In the genomic region with DNA sequence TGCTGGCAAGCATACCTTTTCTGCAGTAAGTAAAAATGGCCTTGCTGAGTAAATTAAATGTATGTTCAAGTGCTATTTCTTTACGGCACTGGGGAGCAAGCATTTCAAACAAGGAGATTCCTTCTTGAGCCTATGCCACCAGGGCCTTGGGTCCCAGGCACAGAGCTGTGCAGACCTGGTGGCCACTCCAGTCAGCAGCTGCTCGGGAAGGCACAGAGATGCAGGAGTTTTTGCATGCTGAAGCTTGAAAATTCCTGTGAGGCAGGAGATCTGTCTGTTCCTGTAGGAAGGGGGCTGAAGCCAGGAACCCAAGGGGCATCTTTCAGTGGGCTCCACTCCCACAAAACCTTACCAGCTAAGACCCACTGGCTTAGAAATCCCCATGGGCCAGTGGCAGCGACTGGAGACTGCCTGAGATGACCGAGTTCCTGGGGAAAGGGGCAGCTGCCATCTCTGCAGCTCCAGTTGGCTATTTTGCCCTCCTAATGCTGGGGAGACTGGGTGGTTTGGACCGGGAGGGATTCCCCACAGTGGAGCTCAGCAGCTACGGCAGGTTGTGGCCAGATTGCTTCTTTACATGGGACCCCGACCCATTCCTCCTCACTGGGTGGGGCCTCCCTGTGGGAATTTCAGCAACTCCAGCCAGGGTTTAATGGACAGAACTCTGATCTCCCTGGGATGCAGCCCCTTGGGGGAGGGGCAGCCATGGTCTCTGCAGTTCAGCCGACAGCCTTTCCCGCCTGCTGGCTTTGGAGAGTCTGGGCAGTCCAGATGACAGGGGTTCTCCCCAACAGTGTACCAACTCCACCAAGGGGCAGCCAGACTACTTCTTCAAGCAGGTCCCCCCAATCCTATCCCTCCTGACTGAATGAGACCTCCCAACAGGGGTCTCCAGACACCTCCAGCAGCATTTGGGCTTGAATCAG, we compare ENCODE assay signal across 19 cellular contexts.
"Had no signal": no experiment of that assay in that cellular context is flagged by ENCODE, and none has a peak within 500 bp of the region (broad histone marks: within the 10 kb centered on the region; RNA-seq: fewer than 3 reads in every experiment).

No MANE protein-coding gene starts in this region.

- H3K4me3 Mint-ChIP-seq: activated naive CD4-positive, alpha-beta T cell treated with anti-CD3 and anti-CD28 coated beads for 36 hours; activated T-cell treated with anti-CD3 and anti-CD28 coated beads, Interleukin-2, amount 50 U/mL, for 4 hours; brain; central memory CD8-positive, alpha-beta T cell; naive B cell had no signal

- ATAC-seq: activated T-cell treated with anti-CD3 and anti-CD28 coated beads, Interleukin-2, amount 50 U/mL, for 4 hours; mucosa of descending colon; sciatic nerve had no signal

- H3K4me1 ChIP-seq: colonic mucosa, left ventricle myocardium inferior, upper lobe of left lung had no signal

- H3K27ac Mint-ChIP-seq: activated naive CD4-positive, alpha-beta T cell treated with anti-CD3 and anti-CD28 coated beads for 36 hours; brain; naive B cell had no signal

- H3K27ac ChIP-seq: colonic mucosa, left ventricle myocardium inferior, ovary, stomach, upper lobe of left lung had no signal

- H3K36me3 ChIP-seq: colonic mucosa, left ventricle myocardium inferior, ovary, stomach, upper lobe of left lung had no signal

- H3K36me3 Mint-ChIP-seq: brain, naive B cell had no signal

- DNase-seq: activated CD4-positive, alpha-beta T cell treated with anti-CD3 and anti-CD28 coated beads, Interleukin-2, amount 50 U/mL, for 1 hour; activated CD4-positive, CD25-positive, alpha-beta regulatory T cell treated with anti-CD3 and anti-CD28 coated beads, Interleukin-2, amount 50 U/mL, for 72 hours; activated CD8-positive, alpha-beta memory T cell treated with anti-CD3 and anti-CD28 coated beads, Interleukin-2, amount 50 U/mL, for 4 hours; activated naive CD4-positive, alpha-beta T cell treated with anti-CD3 and anti-CD28 coated beads for 36 hours; activated T-cell treated with anti-CD3 and anti-CD28 coated beads, Interleukin-2, amount 50 U/mL, for 4 hours; anterior cingulate cortex; colonic mucosa; hypothalamus; left ventricle myocardium inferior; mucosa of descending colon; naive B cell; ovary; stimulated activated CD4-positive, alpha-beta T cell treated with anti-CD3 and anti-CD28 coated beads, Interleukin-4, amount 100 ng/mL, for 1 hour; stomach; upper lobe of left lung had no signal

- H3K4me3 ChIP-seq: colonic mucosa, left ventricle myocardium inferior, mucosa of descending colon, ovary, smooth muscle cell, upper lobe of left lung had no signal

- H3K9me3 ChIP-seq: colonic mucosa, left ventricle myocardium inferior, mucosa of descending colon, ovary, stomach, upper lobe of left lung had no signal

- H3K27me3 ChIP-seq: colonic mucosa, ovary, upper lobe of left lung had no signal

- H3K9me3 Mint-ChIP-seq: activated naive CD4-positive, alpha-beta T cell treated with anti-CD3 and anti-CD28 coated beads for 36 hours; activated T-cell treated with anti-CD3 and anti-CD28 coated beads, Interleukin-2, amount 50 U/mL, for 4 hours; central memory CD8-positive, alpha-beta T cell had no signal

- H3K4me2 ChIP-seq: smooth muscle cell had no signal

- H3K4me1 Mint-ChIP-seq: brain; central memory CD8-positive, alpha-beta T cell had no signal
